ENCODE assay signal across 1 cellular context in genomic region chr6:71476872-71477271, GRCh38.
TF ChIP-seq lines count a peak whose summit lies in the region.

No MANE protein-coding gene starts in this region.

TF ChIP-seq in IMR-90, 13 proteins besides CTCF, POLR2A, EP300 and RAD21:
- TF ChIP-seq MAFK (IDR thresholded peaks at IDR 0.05; ENCODE audit: low read depth, low read length) (no peak), SMC3 (IDR thresholded peaks at IDR 0.05; ENCODE audit: low read depth, low read length) (no peak), RCOR1 (IDR thresholded peaks at IDR 0.05; ENCODE audit: insufficient replicate concordance, low read length) (no peak), CEBPB (IDR thresholded peaks at IDR 0.05; ENCODE audit: low read depth, low read length) (no peak), BHLHE40 (IDR thresholded peaks at IDR 0.05; ENCODE audit: low read depth, low read length) (no peak), RFX5 (IDR thresholded peaks at IDR 0.05; ENCODE audit: low read depth, low read length) (no peak), NFE2L2 (IDR thresholded peaks at IDR 0.05; ENCODE audit: low read depth, low read length) (no peak), MAZ (IDR thresholded peaks at IDR 0.05; ENCODE audit: borderline replicate concordance, low read depth, low read length) (no peak), USF2 (IDR thresholded peaks at IDR 0.05; ENCODE audit: low read depth, low read length) (no peak), CHD1 (IDR thresholded peaks at IDR 0.05; ENCODE audit: low read depth, low read length) (no peak), ELK1 (IDR thresholded peaks at IDR 0.05; ENCODE audit: borderline replicate concordance, low read depth, low read length) (no peak), FOS (IDR thresholded peaks at IDR 0.05; ENCODE audit: low read depth, low read length) (no peak), MXI1 (IDR thresholded peaks at IDR 0.05; ENCODE audit: borderline replicate concordance, low read depth, low read length) (no peak)
